In genomic region chr2:201357216-201357615, GRCh38 we compare ENCODE assay signal across 8 cellular contexts. TPM values are rescaled to one million over a fixed set of nuclear protein-coding genes. Genes with fewer than 3 reads are reported as not detected.
A peak's percentile ranks its signal among the peaks of the same experiment; 100 is the strongest.
DNase-seq lines count a peak whose midpoint lies in the region; ATAC-seq and TF ChIP-seq lines count a peak whose summit lies in the region.

FLACC1 (minus strand) TSS chr2:201357345; CDS start chr2:201351404, 5,941 bp downstream.

- H3K36me3 Mint-ChIP-seq in T-cell, result peaks cover 32% of the 10 kb centered on the region

- in situ Hi-C loops in astrocyte of the cerebellum (cut with HindIII; ENCODE audit: low sequenced_read_pairs), result no loop called here

- peak; percentile 66 for DNase-seq in HT-29 (ENCODE audit: low spot score)
- peak; percentile 49 for DNase-seq in astrocyte of the cerebellum (ENCODE audit: low read depth)
- peak; percentile 87 for DNase-seq in hepatic stellate cell (ENCODE audit: low spot score)
- peak; percentile 49 for DNase-seq in smooth muscle cell of the brain vasculature (ENCODE audit: low read depth, low spot score)
- no peak for DNase-seq in NOMO-1 treated with dmso at 0.1 percent for 144 hours (lab: John Stamatoyannopoulos, UW; ENCODE audit: unreplicated experiment)
- DNase-seq in T-cell, result no peak

- no peak within 1 kb of the TSS for H3K4me3 Mint-ChIP-seq in T-cell

- CTCF ChIA-PET in T-cell (lab: Charles Lee), result interaction anchor here (0.5 to 0.9 kb wide), 2 partner anchors 120 to 187 kb away, joined by 3 to 6 read pairs; no protein-coding TSS in a partner anchor

- ATAC-seq in T-cell (replicated peaks in 1 of 4), result no peak
- no peak for ATAC-seq in HG02970 (IDR thresholded peaks at IDR 0.05; ENCODE audit: low FRiP score, unreplicated experiment)
- no peak for ATAC-seq in GM21381 (IDR thresholded peaks at IDR 0.05; ENCODE audit: unreplicated experiment)

- H3K4me3 ChIP-seq in astrocyte of the cerebellum (ENCODE audit: low read depth, low read length), result no peak within 1 kb of the TSS

- no peak within 1 kb of the TSS for H3K27ac Mint-ChIP-seq in T-cell

- H3K27me3 Mint-ChIP-seq in T-cell, result no peaks in the 10 kb centered on the region

- no peaks in the 10 kb centered on the region for H3K9me3 Mint-ChIP-seq in T-cell

- POLR2A ChIA-PET in T-cell (lab: Charles Lee), result interaction anchor here in 1 of 2 donors (0.5 kb wide), 1 partner anchor 1456 kb away, joined by 3 read pairs; no protein-coding TSS in a partner anchor

- no peak for TF ChIP-seq CTCF in astrocyte of the cerebellum (IDR thresholded peaks at IDR 0.05; ENCODE audit: low read depth, low read length, missing control alignments)

- H3K4me1 Mint-ChIP-seq in T-cell, result peaks cover 14 to 22% (median 20%) of the 10 kb centered on the region in 3 donors

RNA-seq across cellular contexts. Expression of gene FLACC1, which starts in this region (rescaled TPM):
- 0.13 and 1.2 TPM in 2 replicates for total RNA-seq in HT-29 (2014; rRNA removed; shearing (Covaris generic))
- 1 to 10 TPM; 5.3 to 8.4 (median 6.5) TPM for total RNA-seq in T-cell

Comparison
In these comparisons a context has a peak if more than half of its experiments do, and no peak if none do; other contexts are left out.
1. DNase-seq: peak in HT-29 (single experiment), astrocyte of the cerebellum (single experiment), hepatic stellate cell (single experiment) and smooth muscle cell of the brain vasculature (single experiment); none in NOMO-1 treated with dmso at 0.1 percent for 144 hours (single experiment) and T-cell (0 of 34).